Comparison of ENCODE assay signal across 1 cellular context in genomic region chr6:149922642-149923326, GRCh38.
TF ChIP-seq lines count a peak whose summit lies in the region.

Gene RAET1G, minus strand, starts transcription at chr6:149923121. Its CDS starts 111 bp downstream, at chr6:149923010.

TF ChIP-seq in HEK293, 187 proteins besides CTCF, POLR2A, EP300 and RAD21 (continued from another document):
- TF ChIP-seq AEBP2 (tag by site-specific recombination; IDR thresholded peaks at IDR 0.05; ENCODE audit: borderline replicate concordance) (no peak), ZSCAN23 (tag by site-specific recombination; IDR thresholded peaks at IDR 0.05) (no peak), ZNF302 (tag by site-specific recombination; IDR thresholded peaks at IDR 0.05; ENCODE audit: low read depth) (no peak), HOXD13 (CRISPR knock-in tag; IDR thresholded peaks at IDR 0.05; ENCODE audit: borderline replicate concordance) (no peak), ZBTB10 (tag by site-specific recombination; IDR thresholded peaks at IDR 0.05) (peak; percentile 37; the same call in 1 of the 2 replicates)
